Comparison of ENCODE assay signal across 19 cellular contexts in genomic region chr1:25769625-25770024, GRCh38. TPM values are rescaled to one million over a fixed set of nuclear protein-coding genes. Genes with fewer than 3 reads are reported as not detected.
DNase-seq lines count a peak whose midpoint lies in the region; ATAC-seq, FAIRE-seq and TF ChIP-seq lines count a peak whose summit lies in the region.
"Had no signal": no experiment of that assay in that cellular context is flagged by ENCODE, and none has a peak within 500 bp of the region (broad histone marks: within the 10 kb centered on the region; RNA-seq: fewer than 3 reads in every experiment).

No MANE protein-coding gene starts in this region.

- peak overlapping the region in 2 of 3 donors; percentile 42 to 44 for H3K27ac Mint-ChIP-seq in CD4-positive, CD25-positive, alpha-beta regulatory T cell
- peak overlapping the region in 2 of 3 experiments; percentile 90 to 93 for H3K27ac Mint-ChIP-seq in nephron
- H3K27ac Mint-ChIP-seq: HFFc6 had no signal

- H3K79me2 ChIP-seq in K562 (ENCODE audit: control insufficient read depth, insufficient read depth, low read length): no peaks in the 10 kb centered on the region

- H3K36me3 ChIP-seq in CD4-positive, CD25-positive, alpha-beta regulatory T cell (ENCODE audit: control insufficient read depth, insufficient read depth, low read length): no peaks in the 10 kb centered on the region
- H3K36me3 ChIP-seq in K562 (ENCODE audit: control insufficient read depth, insufficient read depth, low read length): no peaks in the 10 kb centered on the region

- POLR2A ChIA-PET in K562 (lab: Yijun Ruan, JAX): no interaction called here

- no peak for FAIRE-seq in K562 (lab: Jason Lieb, UNC)
- FAIRE-seq: D721Med, RCC 7860 had no signal

- peaks cover 2 to 65% (median 30%) of the 10 kb centered on the region in 4 donors for H3K4me1 Mint-ChIP-seq in CD4-positive, CD25-positive, alpha-beta regulatory T cell
- peaks cover 57% of the 10 kb centered on the region for H3K4me1 Mint-ChIP-seq in nephron

- H3K36me3 Mint-ChIP-seq in CD4-positive, CD25-positive, alpha-beta regulatory T cell: peaks cover 31% of the 10 kb centered on the region
- H3K36me3 Mint-ChIP-seq in nephron (ENCODE audit: low read depth): peaks cover 3% of the 10 kb centered on the region

- no peaks in the 10 kb centered on the region for H3K27me3 ChIP-seq in CD4-positive, CD25-positive, alpha-beta regulatory T cell (ENCODE audit: control insufficient read depth, insufficient read depth, low read length)
- H3K27me3 ChIP-seq in K562 (ENCODE audit: control insufficient read depth in 2 of 2, insufficient read depth in 2 of 2, low read length in 2 of 2): peaks cover 0 to 28% of the 10 kb centered on the region in 2 experiments; a peak in 3 of 5 replicates

- no peak for TF ChIP-seq EP300 in K562 (IDR thresholded peaks at IDR 0.05; ENCODE audit: low read length)

- TF ChIP-seq CTCF in 22Rv1 (IDR thresholded peaks at IDR 0.05) (no peak), K562 (IDR thresholded peaks at IDR 0.05 in 2 of 3, conservative IDR thresholded peaks at IDR 0.05 in 1 of 3; ENCODE audit: insufficient read depth in 2 of 3, low read depth in 1 of 3, low read length in 3 of 3) (no peak), nephron (IDR thresholded peaks at IDR 0.05; ENCODE audit: unreplicated experiment in 3 of 3) (no peak)

- CTCF ChIA-PET in K562 (lab: Yijun Ruan, JAX; ENCODE audit: low intra/inter-chr PET ratio): no interaction called here

- H3K9me3 ChIP-seq in CD4-positive, CD25-positive, alpha-beta regulatory T cell (ENCODE audit: control insufficient read depth in 2 of 2, low read length in 2 of 2): no peaks in the 10 kb centered on the region
- H3K9me3 ChIP-seq in K562 (replicated peaks; ENCODE audit: control insufficient read depth, insufficient read depth, low read depth, low read length): no peaks in the 10 kb centered on the region; the same call in 1 of the 2 replicates

- no peak overlapping the region for H2AFZ ChIP-seq in K562 (ENCODE audit: low read depth, low read length)
- H2AFZ ChIP-seq: GM23338 had no signal

- H3K27me3 Mint-ChIP-seq in CD4-positive, CD25-positive, alpha-beta regulatory T cell: no peaks in the 10 kb centered on the region
- H3K27me3 Mint-ChIP-seq in nephron (ENCODE audit: low read depth): peaks cover 32% of the 10 kb centered on the region
- H3K27me3 Mint-ChIP-seq: CD8-positive, alpha-beta memory T cell had no signal

- no peak for TF ChIP-seq RAD21 in K562 (CRISPR knock-in tag; conservative IDR thresholded peaks at IDR 0.05 in 1 of 2, IDR thresholded peaks at IDR 0.05 in 1 of 2)

- BruUV-seq in K562 (replicated peaks; lab: Mats Ljungman, UMichigan): no TSS peak

- H3K9ac ChIP-seq in K562 (ENCODE audit: insufficient read depth in 1 of 2, low read depth in 2 of 2, low read length in 2 of 2): no peak overlapping the region

- no peaks in the 10 kb centered on the region for H3K9me1 ChIP-seq in K562 (ENCODE audit: control insufficient read depth, insufficient read depth, low read length)

- WGBS in K562 (ENCODE audit: insufficient coverage, low coverage, missing lambda C conversion rate): 61% methylated on average over 20 of the region's 22 CpGs

- no peak for DNase-seq in CD4-positive, CD25-positive, alpha-beta regulatory T cell
- no peak for DNase-seq in K562 (ENCODE audit: extremely low read depth in 1 of 4, low spot score in 3 of 4)
- DNase-seq in HuH-7.5 (ENCODE audit: low spot score): no peak
- no peak for DNase-seq in H4 (ENCODE audit: low spot score)
- DNase-seq: ACHN; CD8-positive, alpha-beta memory T cell; DMS79; HFFc6; NCI-H187; NCI-H345; NCI-H526; SHP77 had no signal

- peaks cover 29% of the 10 kb centered on the region for H3K4me1 ChIP-seq in CD4-positive, CD25-positive, alpha-beta regulatory T cell (ENCODE audit: control insufficient read depth, insufficient read depth, low read length, poor library complexity, severe bottlenecking)
- H3K4me1 ChIP-seq in K562 (replicated peaks in 1 of 2; ENCODE audit: control insufficient read depth in 2 of 2, insufficient read depth in 2 of 2, low read length in 2 of 2): peaks cover 8 to 26% of the 10 kb centered on the region in 2 experiments; a peak in 4 of 5 replicates

- H3K4me2 ChIP-seq in K562 (ENCODE audit: insufficient read depth, low read length): no peak overlapping the region
- H3K4me2 ChIP-seq: GM23338 had no signal

- H3K9me3 Mint-ChIP-seq in CD4-positive, CD25-positive, alpha-beta regulatory T cell: peaks cover 0 to 1% (median 0%) of the 10 kb centered on the region in 7 donors
- no peaks in the 10 kb centered on the region for H3K9me3 Mint-ChIP-seq in nephron
- H3K9me3 Mint-ChIP-seq: CD8-positive, alpha-beta memory T cell; GM23338; HFFc6 had no signal

- in situ Hi-C loops in K562 (cut with MboI): no loop called here

- intact Hi-C loops in K562 (cut with micrococcal nuclease): no loop called here

- peak overlapping the region; percentile 100 for H3K27ac ChIP-seq in 22Rv1
- H3K27ac ChIP-seq in CD4-positive, CD25-positive, alpha-beta regulatory T cell (ENCODE audit: insufficient read depth, low read length, poor library complexity, severe bottlenecking): no peak overlapping the region
- no peak overlapping the region for H3K27ac ChIP-seq in K562 (ENCODE audit: extremely low read depth, low read depth, low read length)

- H3K4me3 Mint-ChIP-seq in CD4-positive, CD25-positive, alpha-beta regulatory T cell: peak overlapping the region in 1 of 4 donors; percentile 74
- no peak overlapping the region for H3K4me3 Mint-ChIP-seq in nephron
- H3K4me3 Mint-ChIP-seq: CD8-positive, alpha-beta memory T cell; GM23338; HFFc6 had no signal

- no peak for ATAC-seq in CD4-positive, CD25-positive, alpha-beta regulatory T cell (ENCODE audit: low read depth in 2 of 2)
- ATAC-seq in K562 (no peak), HG02759 (IDR thresholded peaks at IDR 0.05; ENCODE audit: unreplicated experiment) (no peak)
- ATAC-seq: GM23338, SK-N-SH treated with all-trans-retinoic acid at 6 μM for 48 hours had no signal

- peaks cover 10% of the 10 kb centered on the region; the same call in 1 of the 2 replicates for H4K20me1 ChIP-seq in K562 (replicated peaks; ENCODE audit: control insufficient read depth, insufficient read depth, low read length)

- H3K4me3 ChIP-seq in CD4-positive, CD25-positive, alpha-beta regulatory T cell (ENCODE audit: low read depth, low read length): no peak overlapping the region
- H3K4me3 ChIP-seq in K562: no peak overlapping the region
- H3K4me3 ChIP-seq: GM23338 had no signal

- TF ChIP-seq POLR2A in K562 (conservative IDR thresholded peaks at IDR 0.05): no peak

TF ChIP-seq in K562, 482 proteins besides CTCF, POLR2A, EP300 and RAD21:
- TF ChIP-seq FUS (optimal IDR thresholded peaks at IDR 0.05; ENCODE audit: low read depth, low read length) (no peak), MED1 (CRISPR knock-in tag; IDR thresholded peaks at IDR 0.05; ENCODE audit: borderline replicate concordance) (peak; percentile 67; the same call in 1 of the 2 replicates)

RNA-seq across cellular contexts. Expression of gene SELENON, which starts 30.4 kb away (rescaled TPM):
- total RNA-seq in CD4-positive, CD25-positive, alpha-beta regulatory T cell: 19.2 TPM
- polyA plus RNA-seq in CD4-positive, CD25-positive, alpha-beta regulatory T cell: 1 to 10 TPM; 1.2 to 2.7 (median 2.0) TPM
- total RNA-seq in K562 (2011; cell fraction: chromatin; rRNA removed; ENCODE audit: low replicate concordance): 10.6 and 27.1 TPM in 2 replicates
- total RNA-seq in K562 (2011; cell fraction: nucleolus; rRNA removed): 20.8 and 22.0 TPM in 2 replicates
- 23.3 and 31.8 TPM in 2 replicates for total RNA-seq in K562 (2011; cell fraction: nucleoplasm; rRNA removed)
- total RNA-seq in K562 (2014; rRNA removed) (6.1 and 10.0 TPM in 2 replicates), K562 (2014; rRNA removed; fragmentation: Illumina TruSeq; extraction: Trizol) (5.1 and 6.8 TPM in 2 replicates), K562 (2015; rRNA removed; fragmentation: Illumina TruSeq; extraction: Trizol) (7.0 and 7.4 TPM in 2 replicates), K562 (2021) (21.2 and 24.4 TPM in 2 replicates)
- polyA plus RNA-seq in K562 (2011; rRNA removed) (7.1 and 7.2 TPM in 2 replicates), K562 (2014; fragmentation: Illumina TruSeq; extraction: Trizol) (26.7 and 28.9 TPM in 2 replicates), K562 (2014; fragmentation: Nextera tagmentation; extraction: Ambion mirVana) (1 to 10 TPM in 1 of 2 experiments, under 1 TPM in 1; 0.43 to 1.5 TPM), K562 (2014; rRNA removed) (12.5 and 12.6 TPM in 2 replicates)
- polyA plus RNA-seq in K562 (2011; cell fraction: cytosol; rRNA removed): 12.7 and 12.8 TPM in 2 replicates
- polyA plus RNA-seq in K562 (2011; cell fraction: nucleus; rRNA removed): 13.8 and 19.5 TPM in 2 replicates
- polyA plus RNA-seq in K562 (2012): 17.5 and 37.6 TPM in 2 replicates
- 3.7 and 4.2 TPM in 2 replicates for polyA minus RNA-seq in K562 (2011; rRNA and poly(A)+ RNA removed)
- polyA minus RNA-seq in K562 (2011; cell fraction: cytosol; rRNA and poly(A)+ RNA removed): 12.5 and 15.8 TPM in 2 replicates
- 2.4 and 3.6 TPM in 2 replicates for polyA minus RNA-seq in K562 (2011; cell fraction: nucleus; rRNA and poly(A)+ RNA removed)
- total RNA-seq in H4 (2014; rRNA removed; shearing (Covaris generic)): 27.7 and 32.1 TPM in 2 replicates

RNA-seq across cellular contexts. Expression of gene MTFR1L, which starts 50.1 kb away (rescaled TPM):
- 32.9 TPM for total RNA-seq in CD4-positive, CD25-positive, alpha-beta regulatory T cell
- 10 to 100 TPM; 29.7 to 56.1 (median 32.4) TPM for polyA plus RNA-seq in CD4-positive, CD25-positive, alpha-beta regulatory T cell
- total RNA-seq in K562 (2011; cell fraction: chromatin; rRNA removed; ENCODE audit: low replicate concordance): 93.2 and 162 TPM in 2 replicates
- total RNA-seq in K562 (2011; cell fraction: nucleolus; rRNA removed): 112 and 114 TPM in 2 replicates
- total RNA-seq in K562 (2011; cell fraction: nucleoplasm; rRNA removed): 110 and 117 TPM in 2 replicates
- total RNA-seq in K562 (2014; rRNA removed) (43.5 and 54.9 TPM in 2 replicates), K562 (2014; rRNA removed; fragmentation: Illumina TruSeq; extraction: Trizol) (39.2 and 41.4 TPM in 2 replicates), K562 (2015; rRNA removed; fragmentation: Illumina TruSeq; extraction: Trizol) (45.2 and 45.8 TPM in 2 replicates), K562 (2021) (54.3 and 58.5 TPM in 2 replicates)
- polyA plus RNA-seq in K562 (2011; rRNA removed) (53.7 and 79.7 TPM in 2 replicates), K562 (2014; fragmentation: Illumina TruSeq; extraction: Trizol) (71.0 and 84.8 TPM in 2 replicates), K562 (2014; fragmentation: Nextera tagmentation; extraction: Ambion mirVana) (10 to 100 TPM; 81.2 to 98.5 TPM), K562 (2014; rRNA removed) (45.1 and 60.0 TPM in 2 replicates)
- 75.5 and 87.3 TPM in 2 replicates for polyA plus RNA-seq in K562 (2011; cell fraction: cytosol; rRNA removed)
- polyA plus RNA-seq in K562 (2011; cell fraction: nucleus; rRNA removed): 196 and 214 TPM in 2 replicates
- 57.4 and 71.0 TPM in 2 replicates for polyA plus RNA-seq in K562 (2012)
- 35.2 and 44.3 TPM in 2 replicates for polyA minus RNA-seq in K562 (2011; rRNA and poly(A)+ RNA removed)
- 23.6 and 25.6 TPM in 2 replicates for polyA minus RNA-seq in K562 (2011; cell fraction: cytosol; rRNA and poly(A)+ RNA removed)
- 31.9 and 51.9 TPM in 2 replicates for polyA minus RNA-seq in K562 (2011; cell fraction: nucleus; rRNA and poly(A)+ RNA removed)
- 24.4 and 31.7 TPM in 2 replicates for total RNA-seq in H4 (2014; rRNA removed; shearing (Covaris generic))
